ENCODE assay signal across 23 cellular contexts in genomic region chr2:110772383-110772755, GRCh38. TPM values are rescaled to one million over a fixed set of nuclear protein-coding genes. Genes with fewer than 3 reads are reported as not detected.
"Had no signal": no experiment of that assay in that cellular context is flagged by ENCODE, and none has a peak within 500 bp of the region (broad histone marks: within the 10 kb centered on the region; RNA-seq: fewer than 3 reads in every experiment).

No MANE protein-coding gene starts in this region.

- H3K4me1 Mint-ChIP-seq: naive thymus-derived CD4-positive, alpha-beta T cell; stimulated activated memory B cell treated with anti-CD40 and anti-IgM and Interleukin-4, amounts not matched to agents 10 μg/mL and 1 μg/mL and 100 μg/mL, for 72 hours; stimulated activated naive CD8-positive, alpha-beta T cell treated with anti-CD3 and anti-CD28 coated beads, Interleukin-15, amount 100 ng/mL, for 72 hours had no signal

- H3K4me1 ChIP-seq: parathyroid adenoma, testis had no signal

- H3K27me3 ChIP-seq: esophagus muscularis mucosa, gastroesophageal sphincter, right lobe of liver, testis, tibial nerve had no signal

- FAIRE-seq: endometrium had no signal

- H3K9me3 Mint-ChIP-seq: nephron progenitor cell; stimulated activated memory B cell treated with anti-CD40 and anti-IgM and Interleukin-4, amounts not matched to agents 10 μg/mL and 1 μg/mL and 100 μg/mL, for 72 hours had no signal

- H3K4me3 Mint-ChIP-seq: naive thymus-derived CD4-positive, alpha-beta T cell; nephron progenitor cell; stimulated activated memory B cell treated with anti-CD40 and anti-IgM and Interleukin-4, amounts not matched to agents 10 μg/mL and 1 μg/mL and 100 μg/mL, for 72 hours; stimulated activated naive CD8-positive, alpha-beta T cell treated with anti-CD3 and anti-CD28 coated beads, Interleukin-15, amount 100 ng/mL, for 72 hours had no signal

- H3K27ac ChIP-seq: epithelial cell of prostate, parathyroid adenoma, testis, tibial nerve had no signal

- H3K4me3 ChIP-seq: esophagus muscularis mucosa, gastroesophageal sphincter, prostate gland, right lobe of liver, testis, tibial nerve had no signal

- H3K9me3 ChIP-seq: esophagus muscularis mucosa, gastroesophageal sphincter, prostate gland, right lobe of liver, testis, tibial nerve had no signal

- H3K27ac Mint-ChIP-seq: naive thymus-derived CD4-positive, alpha-beta T cell; stimulated activated memory B cell treated with anti-CD40 and anti-IgM and Interleukin-4, amounts not matched to agents 10 μg/mL and 1 μg/mL and 100 μg/mL, for 72 hours had no signal

- DNase-seq: effector memory CD4-positive, alpha-beta T cell; islet precursor cell; mammary epithelial cell; naive thymus-derived CD4-positive, alpha-beta T cell; nephron progenitor cell; retina; right lobe of liver; stimulated activated CD4-positive, alpha-beta T cell treated with anti-CD3 and anti-CD28 coated beads, Interleukin-4, amount 100 ng/mL, for 1 hour; stimulated activated naive CD8-positive, alpha-beta T cell treated with anti-CD3 and anti-CD28 coated beads, Interleukin-15, amount 100 ng/mL, for 72 hours; testis had no signal

- H3K36me3 Mint-ChIP-seq: naive thymus-derived CD4-positive, alpha-beta T cell; stimulated activated memory B cell treated with anti-CD40 and anti-IgM and Interleukin-4, amounts not matched to agents 10 μg/mL and 1 μg/mL and 100 μg/mL, for 72 hours had no signal

- ATAC-seq: gastroesophageal sphincter; left lobe of liver; naive thymus-derived CD4-positive, alpha-beta T cell; right lobe of liver; stimulated activated memory B cell treated with anti-CD40 and anti-IgM and Interleukin-4, amounts not matched to agents 10 μg/mL and 1 μg/mL and 100 μg/mL, for 72 hours; stimulated activated naive CD8-positive, alpha-beta T cell treated with anti-CD3 and anti-CD28 coated beads, Interleukin-15, amount 100 ng/mL, for 72 hours had no signal

- H3K36me3 ChIP-seq: esophagus muscularis mucosa, gastroesophageal sphincter, prostate gland, right lobe of liver, tibial nerve had no signal

- H2AFZ ChIP-seq: parathyroid adenoma had no signal

- H3K9ac ChIP-seq: parathyroid adenoma had no signal

- H3K79me2 ChIP-seq: parathyroid adenoma had no signal

RNA-seq across cellular contexts. Expression of gene ACOXL, which starts 40.0 kb away (rescaled TPM):
- total RNA-seq: esophagus muscularis mucosa, fibroblast of villous mesenchyme, gastroesophageal sphincter, left lobe of liver, lower leg skin, mesenteric fat pad, right lobe of liver, subcutaneous adipose tissue had no signal
- polyA plus RNA-seq: naive thymus-derived CD4-positive, alpha-beta T cell had no signal
